ENCODE assay signal across 16 cellular contexts in genomic region chr1:169860750-169861149, GRCh38.
"Had no signal": no experiment of that assay in that cellular context is flagged by ENCODE, and none has a peak within 500 bp of the region (broad histone marks: within the 10 kb centered on the region; RNA-seq: fewer than 3 reads in every experiment).

No MANE protein-coding gene starts in this region.

- H3K27ac ChIP-seq: adrenal gland, epithelial cell of prostate, gastrocnemius medialis, left lung, transverse colon had no signal

- H3K4me1 ChIP-seq: adrenal gland, gastrocnemius medialis, heart right ventricle, left lung, transverse colon had no signal

- FAIRE-seq: keratinocyte had no signal

- H3K4me3 ChIP-seq: adrenal gland, gastrocnemius medialis, heart right ventricle, left lung, smooth muscle cell, transverse colon had no signal

- H3K27me3 ChIP-seq: adrenal gland, gastrocnemius medialis, heart right ventricle, left lung, transverse colon had no signal

- H3K4me2 ChIP-seq: smooth muscle cell had no signal

- ATAC-seq: activated CD8-positive, alpha-beta memory T cell treated with anti-CD3 and anti-CD28 coated beads, Interleukin-2, amount 10 ng/mL, durations not matched to agents 7 days and 5 days; activated T-cell treated with anti-CD3 and anti-CD28 coated beads, Interleukin-2, amount 50 U/mL, for 4 hours; effector memory CD8-positive, alpha-beta T cell; gastrocnemius medialis; heart right ventricle; left lung; T-helper 17 cell had no signal

- DNase-seq: activated CD4-positive, alpha-beta T cell treated with anti-CD3 and anti-CD28 coated beads for 1 hour; activated CD4-positive, alpha-beta T cell treated with anti-CD3 and anti-CD28 coated beads, Interleukin-2, amount 50 U/mL, for 48 hours; activated CD8-positive, alpha-beta memory T cell treated with anti-CD3 and anti-CD28 coated beads, Interleukin-2, amount 10 ng/mL, durations not matched to agents 7 days and 5 days; activated gamma-delta T cell treated with Interleukin-2 at 50 U/mL for 16 hours; activated T-cell treated with anti-CD3 and anti-CD28 coated beads, Interleukin-2, amount 50 U/mL, for 4 hours; adrenal gland; caudate nucleus; effector memory CD8-positive, alpha-beta T cell; gastrocnemius medialis; heart right ventricle; left lung; T-helper 17 cell; transverse colon had no signal

- H3K9me3 ChIP-seq: adrenal gland, gastrocnemius medialis, heart right ventricle, left lung, transverse colon had no signal
